ENCODE assay signal across 21 cellular contexts in the genomic region with DNA sequence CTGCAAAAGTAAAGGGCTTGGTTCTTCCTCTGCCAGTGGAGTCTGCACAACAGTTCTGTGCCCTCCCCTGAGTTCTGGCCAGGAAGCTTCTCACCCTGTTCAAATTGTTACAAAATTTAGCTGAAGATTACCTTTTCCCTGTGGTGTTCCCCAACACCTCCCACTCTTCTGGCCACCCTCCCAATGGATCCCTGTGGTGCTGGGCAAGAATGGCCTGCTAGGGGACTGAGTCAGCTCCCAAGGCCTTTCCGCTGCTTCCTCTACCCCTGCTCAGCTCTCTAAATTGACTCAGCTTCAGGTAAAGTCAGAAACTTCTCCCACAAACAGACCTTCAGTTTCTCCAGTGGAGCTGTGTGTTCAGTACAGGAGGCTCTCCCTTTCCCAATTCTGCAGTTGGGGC.
DNase-seq lines count a peak whose midpoint lies in the region; TF ChIP-seq lines count a peak whose summit lies in the region.
"Had no signal": no experiment of that assay in that cellular context is flagged by ENCODE, and none has a peak within 500 bp of the region (broad histone marks: within the 10 kb centered on the region; RNA-seq: fewer than 3 reads in every experiment).

No MANE protein-coding gene starts in this region.

- H3F3A ChIP-seq in GM23248 (ENCODE audit: insufficient read depth), result no peaks in the 10 kb centered on the region

- WGBS in GM23248 (ENCODE audit: low coverage in 1 of 2, low lambda C conversion rate in 2 of 2, missing lambda C conversion rate in 2 of 2), 2 experiments, result 77 to 94% methylated on average over 1 of the region's 1 CpG
- 96 to 100% methylated on average over 1 of the region's 1 CpG for WGBS in endodermal cell (ENCODE audit: insufficient coverage in 1 of 2, insufficient read length in 1 of 2), 2 experiments

- in situ Hi-C loops in GM23248 (cut with MboI), result no loop called here

- H3K36me3 Mint-ChIP-seq in endodermal cell (ENCODE audit: low read depth) (no peaks in the 10 kb centered on the region), neural crest cell (ENCODE audit: low read depth) (peaks cover 45% of the 10 kb centered on the region), Calu3 (ENCODE audit: insufficient read depth, unreplicated experiment) (no peaks in the 10 kb centered on the region), CD14-positive monocyte (no peaks in the 10 kb centered on the region)
- H3K36me3 Mint-ChIP-seq: CD8-positive, alpha-beta T cell; T-cell had no signal

- H3K4me1 Mint-ChIP-seq in endodermal cell (peaks cover 11% of the 10 kb centered on the region), neural crest cell (peaks cover 11% of the 10 kb centered on the region), Calu3 (ENCODE audit: low read depth, unreplicated experiment) (no peaks in the 10 kb centered on the region), CD14-positive monocyte (no peaks in the 10 kb centered on the region)
- H3K4me1 Mint-ChIP-seq: T-cell had no signal

- H3K4me3 Mint-ChIP-seq in endodermal cell (no peak overlapping the region), neural crest cell (no peak overlapping the region), Calu3 (ENCODE audit: low read depth, unreplicated experiment) (no peak overlapping the region), CD14-positive monocyte (no peak overlapping the region)
- H3K4me3 Mint-ChIP-seq: CD8-positive, alpha-beta T cell; T-cell had no signal

- H3K27me3 Mint-ChIP-seq in endodermal cell (ENCODE audit: insufficient read depth) (no peaks in the 10 kb centered on the region), neural crest cell (ENCODE audit: low read depth) (no peaks in the 10 kb centered on the region), Calu3 (ENCODE audit: unreplicated experiment) (no peaks in the 10 kb centered on the region), CD14-positive monocyte (ENCODE audit: low read depth in 3 of 3) (no peaks in the 10 kb centered on the region)

- H3K27me3 ChIP-seq in GM23248 (replicated peaks; ENCODE audit: insufficient read depth) (no peaks in the 10 kb centered on the region), endodermal cell (ENCODE audit: control insufficient read depth, insufficient read depth, low read length, poor library complexity, severe bottlenecking) (no peaks in the 10 kb centered on the region)

- intact Hi-C loops in Calu3 (cut with micrococcal nuclease; ENCODE audit: unreplicated experiment) (no loop called here), CD14-positive monocyte (cut with micrococcal nuclease) (no loop called here)

- CTCF ChIA-PET in Calu3 (lab: Charles Lee), result no interaction called here

- H3K9me3 ChIP-seq in GM23248 (ENCODE audit: low read depth) (no peaks in the 10 kb centered on the region), endodermal cell (ENCODE audit: control insufficient read depth, low read length) (peaks cover 10% of the 10 kb centered on the region)
- H3K9me3 ChIP-seq: Caco-2 had no signal

- peak overlapping the region; percentile 49 for H3K27ac Mint-ChIP-seq in endodermal cell
- peak overlapping the region; percentile 58 for H3K27ac Mint-ChIP-seq in neural crest cell (ENCODE audit: unreplicated experiment)
- H3K27ac Mint-ChIP-seq in Calu3 (ENCODE audit: unreplicated experiment), result no peak overlapping the region
- H3K27ac Mint-ChIP-seq in CD14-positive monocyte, result no peak overlapping the region
- H3K27ac Mint-ChIP-seq: CD8-positive, alpha-beta T cell; T-cell had no signal

- H3K4me2 ChIP-seq in GM23248 (ENCODE audit: unreplicated experiment), result no peak overlapping the region
- H3K4me2 ChIP-seq: A549 had no signal

- H4K20me1 ChIP-seq in GM23248 (ENCODE audit: insufficient read depth), result no peaks in the 10 kb centered on the region

- no peaks in the 10 kb centered on the region for H3K79me2 ChIP-seq in GM23248 (ENCODE audit: insufficient read depth)

- no peak overlapping the region for H2AFZ ChIP-seq in GM23248

- TF ChIP-seq CTCF in endodermal cell (conservative IDR thresholded peaks at IDR 0.05) (no peak), neural crest cell (conservative IDR thresholded peaks at IDR 0.05) (no peak), Calu3 (IDR thresholded peaks at IDR 0.05; ENCODE audit: unreplicated experiment) (no peak), CD14-positive monocyte (IDR thresholded peaks at IDR 0.05) (no peak)

- H3K4me1 ChIP-seq in GM23248 (ENCODE audit: insufficient read depth) (0 out of 2 replicates have a peak, but pooled peaks cover 6% of the 10 kb centered on the region), endodermal cell (ENCODE audit: control insufficient read depth, insufficient read depth, low read length) (no peaks in the 10 kb centered on the region)
- H3K4me1 ChIP-seq: A549, Caco-2 had no signal

- H3K9me2 ChIP-seq in GM23248 (ENCODE audit: insufficient read depth), result no peaks in the 10 kb centered on the region

- H3K9ac ChIP-seq in GM23248 (no peak overlapping the region), endodermal cell (ENCODE audit: extremely low read depth, low read length, poor library complexity, severe bottlenecking) (no peak overlapping the region)

- BruUV-seq in Calu3 (replicated peaks; lab: Mats Ljungman, UMichigan), result no TSS peak

- DNase-seq in GM23248 (peak; percentile 41), NCI-H226 (peak; percentile 58), endodermal cell (no peak), neural crest cell (ENCODE audit: low read depth, low spot score) (no peak), Calu3 (no peak), OCI-M1 (lab: John Stamatoyannopoulos, UW) (no peak), CD14-positive monocyte (ENCODE audit: low spot score) (no peak), NCI-H2081 treated with DMSO at 0.1 percent for 48 hours (lab: John Stamatoyannopoulos, UW) (no peak)
- DNase-seq: C1 segment of cervical spinal cord; Caco-2; CD8-positive, alpha-beta T cell; NCI-H1092 treated with DMSO at 0.1 percent for 48 hours; NCI-H1436 treated with DMSO at 0.1 percent for 48 hours; NCI-H187 treated with DMSO at 0.1 percent for 48 hours; NCI-H2107; NCI-H446; SHP77; T-cell had no signal

- H3K9me3 Mint-ChIP-seq in endodermal cell, result peaks cover 16% of the 10 kb centered on the region
- H3K9me3 Mint-ChIP-seq in neural crest cell, result peaks cover 25% of the 10 kb centered on the region
- H3K9me3 Mint-ChIP-seq in Calu3 (ENCODE audit: low read depth, unreplicated experiment), result peaks cover 14% of the 10 kb centered on the region
- peaks cover 6 to 28% (median 19%) of the 10 kb centered on the region in 7 donors for H3K9me3 Mint-ChIP-seq in CD14-positive monocyte
- H3K9me3 Mint-ChIP-seq: CD8-positive, alpha-beta T cell had no signal

- H3K4me3 ChIP-seq in GM23248 (no peak overlapping the region), endodermal cell (ENCODE audit: low read length) (no peak overlapping the region)
- H3K4me3 ChIP-seq: A549 had no signal

- H3K36me3 ChIP-seq in GM23248 (ENCODE audit: low read depth) (no peaks in the 10 kb centered on the region), endodermal cell (ENCODE audit: control insufficient read depth, insufficient read depth, low read length) (no peaks in the 10 kb centered on the region)

- H3K27ac ChIP-seq in GM23248 (no peak overlapping the region), endodermal cell (ENCODE audit: low read depth, low read length) (no peak overlapping the region)
- H3K27ac ChIP-seq: A549, HL-60, RWPE1 had no signal

Comparison
In these comparisons a context has a peak if more than half of its experiments do, and no peak if none do; other contexts are left out.
1. DNase-seq: peak in GM23248 (single experiment) and NCI-H226 (single experiment); none in endodermal cell (single experiment), neural crest cell (single experiment), Calu3 (single experiment), OCI-M1 (single experiment), CD14-positive monocyte (single experiment) and NCI-H2081 treated with DMSO at 0.1 percent for 48 hours (single experiment).
2. H3K27ac Mint-ChIP-seq: peak in endodermal cell (single experiment) and neural crest cell (single experiment); none in Calu3 (single experiment) and CD14-positive monocyte (0 of 7).